21 cellular contexts compared by ENCODE assay signal in the genomic region with DNA sequence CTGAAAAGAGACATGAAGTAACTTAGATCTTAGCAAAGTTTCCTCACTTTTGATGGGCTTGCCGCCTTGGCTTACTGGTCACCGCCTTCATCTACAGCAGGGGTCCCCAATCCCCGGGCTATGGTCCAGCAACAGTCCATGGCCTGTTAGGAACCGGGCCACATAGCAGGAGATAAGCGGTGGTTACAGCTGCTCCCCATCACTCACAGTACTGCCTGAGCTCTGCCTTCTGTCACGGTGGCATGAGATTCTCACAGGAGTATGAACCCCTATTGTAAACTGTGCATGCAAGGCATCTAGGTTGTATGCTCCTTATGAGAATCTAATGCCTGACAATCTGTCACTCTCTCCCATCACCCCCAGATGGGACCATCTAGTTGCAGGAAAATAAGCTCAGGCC.
DNase-seq lines count a peak whose midpoint lies in the region; ATAC-seq and TF ChIP-seq lines count a peak whose summit lies in the region.
"Had no signal": no experiment of that assay in that cellular context is flagged by ENCODE, and none has a peak within 500 bp of the region (broad histone marks: within the 10 kb centered on the region; RNA-seq: fewer than 3 reads in every experiment).

No MANE protein-coding gene starts in this region.

- ATAC-seq in GM21529 (IDR thresholded peaks at IDR 0.05; ENCODE audit: unreplicated experiment): no peak
- ATAC-seq: Right ventricle myocardium inferior had no signal

- H3K27ac ChIP-seq in right atrium auricular region: no peak overlapping the region
- H3K27ac ChIP-seq in left ventricle myocardium inferior (replicated peaks): no peak overlapping the region
- no peak overlapping the region for H3K27ac ChIP-seq in vagina
- H3K27ac ChIP-seq: BLaER1, HL-60, PC-9 had no signal

- TF ChIP-seq CTCF in right atrium auricular region (IDR thresholded peaks at IDR 0.05) (no peak), left ventricle myocardium inferior (IDR thresholded peaks at IDR 0.05; ENCODE audit: borderline replicate concordance) (no peak), vagina (IDR thresholded peaks at IDR 0.05) (no peak)

- H3K36me3 ChIP-seq in right atrium auricular region: no peaks in the 10 kb centered on the region
- no peaks in the 10 kb centered on the region for H3K36me3 ChIP-seq in left ventricle myocardium inferior
- no peaks in the 10 kb centered on the region for H3K36me3 ChIP-seq in neuron (ENCODE audit: insufficient read depth, low read length)
- H3K36me3 ChIP-seq in vagina: no peaks in the 10 kb centered on the region
- H3K36me3 ChIP-seq: BLaER1 had no signal

- H3K9me3 ChIP-seq in right atrium auricular region (no peaks in the 10 kb centered on the region), left ventricle myocardium inferior (replicated peaks) (no peaks in the 10 kb centered on the region), neuron (ENCODE audit: low read length) (no peaks in the 10 kb centered on the region), vagina (no peaks in the 10 kb centered on the region)
- H3K9me3 ChIP-seq: BLaER1 had no signal

- DNase-seq in right atrium auricular region (ENCODE audit: low spot score) (peak; percentile 32), left ventricle myocardium inferior (no peak), ecto neural progenitor cell (ENCODE audit: low spot score) (peak; percentile 32), vagina (ENCODE audit: extremely low spot score in 2 of 2) (peak; percentile 14 to 25), NCI-H2107 (lab: John Stamatoyannopoulos, UW) (no peak), NCI-H526 treated with DMSO at 0.1 percent for 48 hours (lab: John Stamatoyannopoulos, UW) (no peak)
- DNase-seq: CD4-positive, CD25-positive, alpha-beta regulatory T cell; DMS153; DND-41; NCI-H1048; NCI-H1417; NCI-H1694; NCI-H2081; NCI-H2171; NCI-H526; PC-9 had no signal

- no peak overlapping the region for H3K4me3 ChIP-seq in right atrium auricular region
- no peak overlapping the region for H3K4me3 ChIP-seq in left ventricle myocardium inferior
- no peak overlapping the region for H3K4me3 ChIP-seq in neuron (ENCODE audit: low read length)
- H3K4me3 ChIP-seq in vagina: no peak overlapping the region
- H3K4me3 ChIP-seq: BLaER1, PC-9 had no signal

- TF ChIP-seq POLR2A in vagina (IDR thresholded peaks at IDR 0.05): no peak

- intact Hi-C loops in left ventricle myocardium inferior (cut with micrococcal nuclease): no loop called here
- intact Hi-C loops in vagina (cut with DNase I): no loop called here

- peak overlapping the region; percentile 21 for H2AFZ ChIP-seq in neuron (ENCODE audit: low read depth, low read length)
- H2AFZ ChIP-seq: PC-9 had no signal

- H3K4me1 ChIP-seq in right atrium auricular region (no peaks in the 10 kb centered on the region), left ventricle myocardium inferior (no peaks in the 10 kb centered on the region), neuron (ENCODE audit: insufficient read depth, low read length) (peaks cover 8% of the 10 kb centered on the region), vagina (no peaks in the 10 kb centered on the region)

- no peaks in the 10 kb centered on the region for H3K27me3 ChIP-seq in right atrium auricular region
- peaks cover 34% of the 10 kb centered on the region for H3K27me3 ChIP-seq in left ventricle myocardium inferior (ENCODE audit: low read depth)
- no peaks in the 10 kb centered on the region for H3K27me3 ChIP-seq in neuron (ENCODE audit: insufficient read depth, low read length)
- H3K27me3 ChIP-seq in vagina: no peaks in the 10 kb centered on the region
- H3K27me3 ChIP-seq: BLaER1 had no signal

Comparison
In these comparisons a context has a peak if more than half of its experiments do, and no peak if none do; other contexts are left out.
1. DNase-seq: peak in right atrium auricular region (single experiment), ecto neural progenitor cell (single experiment) and vagina (2 of 2); none in left ventricle myocardium inferior (single experiment), NCI-H2107 (single experiment) and NCI-H526 treated with DMSO at 0.1 percent for 48 hours (single experiment).